Comparison of ENCODE assay signal across 32 cellular contexts in genomic region chr2:96967436-96967835, GRCh38. TPM values are rescaled to one million over a fixed set of nuclear protein-coding genes. Genes with fewer than 3 reads are reported as not detected.
"Had no signal": no experiment of that assay in that cellular context is flagged by ENCODE, and none has a peak within 500 bp of the region (broad histone marks: within the 10 kb centered on the region; RNA-seq: fewer than 3 reads in every experiment).

No MANE protein-coding gene starts in this region.

- ATAC-seq: activated T-cell treated with anti-CD3 and anti-CD28 coated beads, Interleukin-2, amount 50 U/mL, for 72 hours; esophagus mucosa; heart left ventricle; natural killer cell treated with Interleukin-12 subunit alpha and Interleukin-12 subunit beta and Interleukin-15 and Interleukin-18, amount 100 ng/mL, for 72 hours; right lobe of liver; stimulated activated naive B cell treated with anti-CD40 and anti-IgM and Interleukin-4, amounts not matched to agents 10 μg/mL and 1 μg/mL and 100 μg/mL, for 72 hours; T-cell; upper lobe of right lung had no signal

- H3K9me3 Mint-ChIP-seq: activated naive CD8-positive, alpha-beta T cell treated with anti-CD3 and anti-CD28 coated beads for 36 hours; activated T-cell treated with anti-CD3 and anti-CD28 coated beads, Interleukin-2, amount 50 U/mL, for 72 hours; memory B cell; natural killer cell treated with Interleukin-12 subunit alpha and Interleukin-12 subunit beta and Interleukin-15 and Interleukin-18, amount 100 ng/mL, for 72 hours; stimulated activated naive B cell treated with anti-CD40 and anti-IgM and Interleukin-4, amounts not matched to agents 10 μg/mL and 1 μg/mL and 100 μg/mL, for 72 hours; T-cell had no signal

- H3K4me1 Mint-ChIP-seq: memory B cell had no signal

- H3K36me3 ChIP-seq: brain microvascular endothelial cell, heart left ventricle, right lobe of liver, stomach, suprapubic skin, tibial artery, upper lobe of right lung had no signal

- DNase-seq: activated CD4-positive, alpha-beta T cell treated with anti-CD3 and anti-CD28 coated beads, Interleukin-2, amount 50 U/mL, for 1 hour; activated naive CD4-positive, alpha-beta T cell; activated naive CD8-positive, alpha-beta T cell treated with anti-CD3 and anti-CD28 coated beads for 36 hours; activated T-cell treated with anti-CD3 and anti-CD28 coated beads for 4 hours; activated T-cell treated with anti-CD3 and anti-CD28 coated beads, Interleukin-2, amount 50 U/mL, for 72 hours; amniotic stem cell; brain microvascular endothelial cell; cortex of kidney; foreskin fibroblast; heart left ventricle; hypothalamus; right lobe of liver; small intestine; stimulated activated CD4-positive, alpha-beta T cell treated with anti-CD3 and anti-CD28 coated beads, Interleukin-1b, Interleukin-23, amount 100 ng/mL, for 48 hours; stimulated activated CD4-positive, alpha-beta T cell treated with anti-CD3 and anti-CD28 coated beads, Interleukin-4, amount 100 ng/mL, for 4 hours; stimulated activated CD8-positive, alpha-beta memory T cell treated with anti-CD3 and anti-CD28 coated beads, Interleukin-4, amount 100 ng/mL, for 48 hours; stimulated activated naive B cell treated with anti-CD40 and anti-IgM and Interleukin-4, amounts not matched to agents 10 μg/mL and 1 μg/mL and 100 μg/mL, for 72 hours; stomach; T-cell; T-helper 9 cell; tibial artery; upper lobe of right lung had no signal

- FAIRE-seq: astrocyte, small intestine, TTC549 had no signal

- H3K27ac Mint-ChIP-seq: activated naive CD8-positive, alpha-beta T cell treated with anti-CD3 and anti-CD28 coated beads for 36 hours; activated T-cell treated with anti-CD3 and anti-CD28 coated beads, Interleukin-2, amount 50 U/mL, for 72 hours; memory B cell; natural killer cell treated with Interleukin-12 subunit alpha and Interleukin-12 subunit beta and Interleukin-15 and Interleukin-18, amount 100 ng/mL, for 72 hours; progenitor cell of endocrine pancreas; stimulated activated naive B cell treated with anti-CD40 and anti-IgM and Interleukin-4, amounts not matched to agents 10 μg/mL and 1 μg/mL and 100 μg/mL, for 72 hours had no signal

- H3K4me3 ChIP-seq: heart left ventricle, right lobe of liver, stomach, suprapubic skin, tibial artery, upper lobe of right lung had no signal

- H3K36me3 Mint-ChIP-seq: activated naive CD8-positive, alpha-beta T cell treated with anti-CD3 and anti-CD28 coated beads for 36 hours; memory B cell; natural killer cell treated with Interleukin-12 subunit alpha and Interleukin-12 subunit beta and Interleukin-15 and Interleukin-18, amount 100 ng/mL, for 72 hours; stimulated activated naive B cell treated with anti-CD40 and anti-IgM and Interleukin-4, amounts not matched to agents 10 μg/mL and 1 μg/mL and 100 μg/mL, for 72 hours; T-cell had no signal

- H3K27ac ChIP-seq: brain microvascular endothelial cell, heart left ventricle, right lobe of liver, stomach, suprapubic skin, tibial artery, upper lobe of right lung, VCaP had no signal

- H3K27me3 ChIP-seq: right lobe of liver, upper lobe of right lung had no signal

- H3K4me3 Mint-ChIP-seq: activated naive CD8-positive, alpha-beta T cell treated with anti-CD3 and anti-CD28 coated beads for 36 hours; activated T-cell treated with anti-CD3 and anti-CD28 coated beads, Interleukin-2, amount 50 U/mL, for 72 hours; memory B cell; natural killer cell treated with Interleukin-12 subunit alpha and Interleukin-12 subunit beta and Interleukin-15 and Interleukin-18, amount 100 ng/mL, for 72 hours; stimulated activated naive B cell treated with anti-CD40 and anti-IgM and Interleukin-4, amounts not matched to agents 10 μg/mL and 1 μg/mL and 100 μg/mL, for 72 hours; T-cell had no signal

- H3K9me3 ChIP-seq: heart left ventricle, right lobe of liver, stomach, suprapubic skin, tibial artery, upper lobe of right lung had no signal

- H3K4me1 ChIP-seq: right lobe of liver, tibial artery had no signal

RNA-seq across cellular contexts. Expression of gene FAM178B, which starts 18.9 kb away (rescaled TPM):
- total RNA-seq: astrocyte; natural killer cell treated with Interleukin-12 subunit alpha and Interleukin-12 subunit beta and Interleukin-15 and Interleukin-18, amount 100 ng/mL, for 72 hours; osteocyte; progenitor cell of endocrine pancreas; renal cortical epithelial cell; stomach had no signal
